Comparison of ENCODE assay signal across 8 cellular contexts in genomic region chr9:125428060-125428481, GRCh38.
DNase-seq lines count a peak whose midpoint lies in the region; ATAC-seq and TF ChIP-seq lines count a peak whose summit lies in the region.

No MANE protein-coding gene starts in this region.

- no peaks in the 10 kb centered on the region for H3K4me1 ChIP-seq in PC-9 (replicated peaks; ENCODE audit: insufficient read depth)

- H3K4me2 ChIP-seq in PC-9: no peak overlapping the region

- no peak overlapping the region for H3K27ac ChIP-seq in PC-9

- no peaks in the 10 kb centered on the region for H3K79me2 ChIP-seq in PC-9 (ENCODE audit: low read depth)

- ATAC-seq in GM18511 (IDR thresholded peaks at IDR 0.05; ENCODE audit: unreplicated experiment): no peak
- no peak for ATAC-seq in GM21367 (IDR thresholded peaks at IDR 0.05; ENCODE audit: unreplicated experiment)

- no TSS peak for BruUV-seq in PC-9 (replicated peaks; lab: Mats Ljungman, UMichigan)

- H3K9me3 ChIP-seq in PC-9 (ENCODE audit: insufficient read depth, low read depth): no peaks in the 10 kb centered on the region

- no peak overlapping the region for H2AFZ ChIP-seq in PC-9

- H3K4me3 ChIP-seq in PC-9: no peak overlapping the region
- H3K4me3 ChIP-seq in fibroblast of villous mesenchyme (ENCODE audit: low read depth, low read length): no peak overlapping the region

- TF ChIP-seq CTCF in PC-9 (conservative IDR thresholded peaks at IDR 0.05) (peak; percentile 73), fibroblast of villous mesenchyme (IDR thresholded peaks at IDR 0.05; ENCODE audit: insufficient read depth, low read depth, low read length) (peak; percentile 57)

- POLR2A ChIA-PET in PC-9 (lab: Charles Lee; ENCODE audit: unreplicated experiment): interaction anchor here (0.6 kb wide), 1 partner anchor 64 kb away, joined by 4 read pairs; no protein-coding TSS in a partner anchor

- intact Hi-C loops in PC-9 (cut with micrococcal nuclease; ENCODE audit: unreplicated experiment): loop anchor here (1.0 to 10.0 kb wide), 5 partner anchors 207 to 1063 kb away; partner anchors contain the start of gene PBX3

- H3F3A ChIP-seq in PC-9 (ENCODE audit: insufficient read depth, low read depth): no peaks in the 10 kb centered on the region

- no peaks in the 10 kb centered on the region for H3K36me3 ChIP-seq in PC-9 (ENCODE audit: low read depth)

- CTCF ChIA-PET in PC-9 (lab: Charles Lee): interaction anchor here (0.6 kb wide), 1 partner anchor 1394 kb away, joined by 10 read pairs; no protein-coding TSS in a partner anchor

- no peaks in the 10 kb centered on the region for H3K9me2 ChIP-seq in PC-9 (ENCODE audit: insufficient read depth)

- peak; percentile 50 for DNase-seq in A172 (ENCODE audit: low spot score)
- peak; percentile 54 for DNase-seq in GM03348 (ENCODE audit: low spot score)
- DNase-seq in PC-9: peak in 1 of 2 experiments; percentile 57
- peak; percentile 13 for DNase-seq in fibroblast of villous mesenchyme (ENCODE audit: low read depth)
- no peak for DNase-seq in stimulated activated naive CD4-positive, alpha-beta T cell treated with Interleukin-2 at 50 U/mL for 16 hours (lab: John Stamatoyannopoulos, UW)
- DNase-seq in DMS114 treated with DMSO at 0.1 percent for 48 hours (lab: John Stamatoyannopoulos, UW; ENCODE audit: unreplicated experiment): no peak

- H4K20me1 ChIP-seq in PC-9 (ENCODE audit: insufficient read depth): no peaks in the 10 kb centered on the region

- H3K27me3 ChIP-seq in PC-9 (ENCODE audit: insufficient read depth, low read depth): no peaks in the 10 kb centered on the region

Comparison
In these comparisons a context has a peak if more than half of its experiments do, and no peak if none do; other contexts are left out.
1. DNase-seq: peak in A172 (single experiment), GM03348 (single experiment) and fibroblast of villous mesenchyme (single experiment); none in stimulated activated naive CD4-positive, alpha-beta T cell treated with Interleukin-2 at 50 U/mL for 16 hours (single experiment) and DMS114 treated with DMSO at 0.1 percent for 48 hours (single experiment).